1 cellular context compared by ENCODE assay signal in the genomic region with DNA sequence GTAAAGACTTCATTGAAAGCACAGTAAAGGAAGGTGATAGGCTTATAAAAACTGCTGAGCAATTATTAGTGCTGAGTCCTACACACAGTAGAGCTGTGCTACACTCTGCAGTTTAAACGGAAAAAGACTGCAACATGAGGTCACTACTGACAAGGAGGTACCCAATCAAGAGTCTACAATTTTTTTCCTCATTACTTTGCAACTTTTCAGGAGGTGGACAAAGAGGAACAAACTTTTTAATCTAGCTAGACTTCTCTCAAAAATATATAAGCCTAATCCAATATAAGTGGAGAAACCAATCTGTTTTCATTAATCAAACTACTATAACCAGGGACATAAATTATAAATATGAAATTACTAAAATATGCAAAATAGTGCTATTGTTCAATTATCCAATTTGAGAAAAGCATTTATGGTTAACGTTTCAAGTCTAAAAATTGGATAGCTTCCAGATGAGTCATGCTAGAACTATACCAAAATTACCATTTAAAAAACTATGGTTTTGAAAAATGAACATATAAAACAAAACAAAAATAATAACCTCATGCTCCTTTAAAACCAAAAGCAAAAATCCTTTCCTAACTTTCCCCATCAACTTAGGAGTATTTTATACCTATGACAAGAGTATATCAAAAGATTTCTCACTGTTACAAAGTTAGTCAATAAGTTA.
TF ChIP-seq lines count a peak whose summit lies in the region.

No MANE protein-coding gene starts in this region.

TF ChIP-seq in K562, 482 proteins besides CTCF, POLR2A, EP300 and RAD21 (continued from another document and continues in another):
- TF ChIP-seq JUN (IDR thresholded peaks at IDR 0.05; ENCODE audit: borderline replicate concordance, low read depth, low read length) (peak; percentile 40), JUN (CRISPR knock-in tag; IDR thresholded peaks at IDR 0.05; ENCODE audit: borderline replicate concordance) (no peak), JUND (IDR thresholded peaks at IDR 0.05; ENCODE audit: borderline replicate concordance, low read depth, low read length) (peak; percentile 83), JUND (tag; IDR thresholded peaks at IDR 0.05; ENCODE audit: borderline replicate concordance, low read depth, low read length) (peak; percentile 89), MAFG (tag; conservative IDR thresholded peaks at IDR 0.05) (peak; percentile 92), PPARD (CRISPR knock-in tag; IDR thresholded peaks at IDR 0.05) (no peak), FOXM1 (IDR thresholded peaks at IDR 0.05; ENCODE audit: low read depth) (peak; percentile 73), FOXM1 (CRISPR knock-in tag; IDR thresholded peaks at IDR 0.05; ENCODE audit: low read depth) (no peak), NFE2 (IDR thresholded peaks at IDR 0.05; ENCODE audit: low read depth) (peak; percentile 91), DNMT1 (IDR thresholded peaks at IDR 0.05) (no peak), ZNF830 (CRISPR knock-in tag; IDR thresholded peaks at IDR 0.05) (no peak), ZNF347 (CRISPR knock-in tag; IDR thresholded peaks at IDR 0.05; ENCODE audit: low read depth) (no peak), MAFF (IDR thresholded peaks at IDR 0.05; ENCODE audit: low read length) (peak; percentile 86), NRF1 (conservative IDR thresholded peaks at IDR 0.05 in 1 of 2, IDR thresholded peaks at IDR 0.05 in 1 of 2) (0 out of 4 replicates have a peak, but pooled peaks of 1 of the 2 experiments have one; percentile 21), SMARCB1 (IDR thresholded peaks at IDR 0.05; ENCODE audit: insufficient read length, low read depth) (peak; percentile 75), CBFA2T3 (IDR thresholded peaks at IDR 0.05) (0 out of 2 replicates have a peak, but pooled peaks have one; percentile 7), HLTF (IDR thresholded peaks at IDR 0.05) (0 out of 2 replicates have a peak, but pooled peaks have one; percentile 36), ZNF316 (IDR thresholded peaks at IDR 0.05) (peak; percentile 98), NCOA2 (IDR thresholded peaks at IDR 0.05; ENCODE audit: partially characterized antibody in 2 of 2) (peak in 1 of 2 experiments; percentile 12), CCNT2 (IDR thresholded peaks at IDR 0.05; ENCODE audit: borderline replicate concordance, extremely low read depth, insufficient read length, low read depth, low read length) (no peak), FOXK2 (conservative IDR thresholded peaks at IDR 0.05 in 1 of 2, IDR thresholded peaks at IDR 0.05 in 1 of 2; ENCODE audit: low read depth in 2 of 2) (peak in 1 of 2 experiments; percentile 50; a peak in 1 of 4 replicates), ARID1B (IDR thresholded peaks at IDR 0.05) (peak; percentile 72), ZNF384 (IDR thresholded peaks at IDR 0.05; ENCODE audit: low read depth, low read length) (peak; percentile 80), NFIC (IDR thresholded peaks at IDR 0.05) (peak; percentile 93), DPF2 (IDR thresholded peaks at IDR 0.05) (peak; percentile 81), MAFK (IDR thresholded peaks at IDR 0.05; ENCODE audit: low read length) (peak; percentile 89), CREB1 (IDR thresholded peaks at IDR 0.05) (peak; percentile 52; the same call in 1 of the 2 replicates), CREB1 (CRISPR knock-in tag; IDR thresholded peaks at IDR 0.05) (no peak), C11orf30 (IDR thresholded peaks at IDR 0.05; ENCODE audit: low read depth) (peak; percentile 95), ATF7 (IDR thresholded peaks at IDR 0.05) (peak; percentile 93), SIN3B (IDR thresholded peaks at IDR 0.05; ENCODE audit: low read depth) (no peak), MTA3 (IDR thresholded peaks at IDR 0.05; ENCODE audit: borderline replicate concordance) (peak; percentile 57), BACH1 (tag; IDR thresholded peaks at IDR 0.05) (peak; percentile 85), SMARCA4 (IDR thresholded peaks at IDR 0.05) (peak; percentile 65; the same call in 1 of the 2 replicates), CBX3 (IDR thresholded peaks at IDR 0.05; ENCODE audit: borderline replicate concordance in 1 of 2, low read length in 2 of 2) (peak in 1 of 2 experiments; percentile 59; a peak in 1 of 3 replicates), ZNF766 (CRISPR knock-in tag; conservative IDR thresholded peaks at IDR 0.05) (peak; percentile 53; the same call in 1 of the 2 replicates), KLF16 (IDR thresholded peaks at IDR 0.05) (no peak)
- TF ChIP-seq, protein P1, sequence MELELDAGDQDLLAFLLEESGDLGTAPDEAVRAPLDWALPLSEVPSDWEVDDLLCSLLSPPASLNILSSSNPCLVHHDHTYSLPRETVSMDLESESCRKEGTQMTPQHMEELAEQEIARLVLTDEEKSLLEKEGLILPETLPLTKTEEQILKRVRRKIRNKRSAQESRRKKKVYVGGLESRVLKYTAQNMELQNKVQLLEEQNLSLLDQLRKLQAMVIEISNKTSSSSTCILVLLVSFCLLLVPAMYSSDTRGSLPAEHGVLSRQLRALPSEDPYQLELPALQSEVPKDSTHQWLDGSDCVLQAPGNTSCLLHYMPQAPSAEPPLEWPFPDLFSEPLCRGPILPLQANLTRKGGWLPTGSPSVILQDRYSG (tag; conservative IDR thresholded peaks at IDR 0.05; ENCODE audit: low read depth), result 0 out of 2 replicates have a peak, but pooled peaks have one; percentile 43
- TF ChIP-seq, protein P2, sequence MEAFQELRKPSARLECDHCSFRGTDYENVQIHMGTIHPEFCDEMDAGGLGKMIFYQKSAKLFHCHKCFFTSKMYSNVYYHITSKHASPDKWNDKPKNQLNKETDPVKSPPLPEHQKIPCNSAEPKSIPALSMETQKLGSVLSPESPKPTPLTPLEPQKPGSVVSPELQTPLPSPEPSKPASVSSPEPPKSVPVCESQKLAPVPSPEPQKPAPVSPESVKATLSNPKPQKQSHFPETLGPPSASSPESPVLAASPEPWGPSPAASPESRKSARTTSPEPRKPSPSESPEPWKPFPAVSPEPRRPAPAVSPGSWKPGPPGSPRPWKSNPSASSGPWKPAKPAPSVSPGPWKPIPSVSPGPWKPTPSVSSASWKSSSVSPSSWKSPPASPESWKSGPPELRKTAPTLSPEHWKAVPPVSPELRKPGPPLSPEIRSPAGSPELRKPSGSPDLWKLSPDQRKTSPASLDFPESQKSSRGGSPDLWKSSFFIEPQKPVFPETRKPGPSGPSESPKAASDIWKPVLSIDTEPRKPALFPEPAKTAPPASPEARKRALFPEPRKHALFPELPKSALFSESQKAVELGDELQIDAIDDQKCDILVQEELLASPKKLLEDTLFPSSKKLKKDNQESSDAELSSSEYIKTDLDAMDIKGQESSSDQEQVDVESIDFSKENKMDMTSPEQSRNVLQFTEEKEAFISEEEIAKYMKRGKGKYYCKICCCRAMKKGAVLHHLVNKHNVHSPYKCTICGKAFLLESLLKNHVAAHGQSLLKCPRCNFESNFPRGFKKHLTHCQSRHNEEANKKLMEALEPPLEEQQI (IDR thresholded peaks at IDR 0.05), result 0 out of 2 replicates have a peak, but pooled peaks have one; percentile 42
- TF ChIP-seq, protein P3, sequence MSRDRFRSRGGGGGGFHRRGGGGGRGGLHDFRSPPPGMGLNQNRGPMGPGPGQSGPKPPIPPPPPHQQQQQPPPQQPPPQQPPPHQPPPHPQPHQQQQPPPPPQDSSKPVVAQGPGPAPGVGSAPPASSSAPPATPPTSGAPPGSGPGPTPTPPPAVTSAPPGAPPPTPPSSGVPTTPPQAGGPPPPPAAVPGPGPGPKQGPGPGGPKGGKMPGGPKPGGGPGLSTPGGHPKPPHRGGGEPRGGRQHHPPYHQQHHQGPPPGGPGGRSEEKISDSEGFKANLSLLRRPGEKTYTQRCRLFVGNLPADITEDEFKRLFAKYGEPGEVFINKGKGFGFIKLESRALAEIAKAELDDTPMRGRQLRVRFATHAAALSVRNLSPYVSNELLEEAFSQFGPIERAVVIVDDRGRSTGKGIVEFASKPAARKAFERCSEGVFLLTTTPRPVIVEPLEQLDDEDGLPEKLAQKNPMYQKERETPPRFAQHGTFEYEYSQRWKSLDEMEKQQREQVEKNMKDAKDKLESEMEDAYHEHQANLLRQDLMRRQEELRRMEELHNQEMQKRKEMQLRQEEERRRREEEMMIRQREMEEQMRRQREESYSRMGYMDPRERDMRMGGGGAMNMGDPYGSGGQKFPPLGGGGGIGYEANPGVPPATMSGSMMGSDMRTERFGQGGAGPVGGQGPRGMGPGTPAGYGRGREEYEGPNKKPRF (IDR thresholded peaks at IDR 0.05; ENCODE audit: low read depth, low read length), result no peak
- TF ChIP-seq, protein P4, sequence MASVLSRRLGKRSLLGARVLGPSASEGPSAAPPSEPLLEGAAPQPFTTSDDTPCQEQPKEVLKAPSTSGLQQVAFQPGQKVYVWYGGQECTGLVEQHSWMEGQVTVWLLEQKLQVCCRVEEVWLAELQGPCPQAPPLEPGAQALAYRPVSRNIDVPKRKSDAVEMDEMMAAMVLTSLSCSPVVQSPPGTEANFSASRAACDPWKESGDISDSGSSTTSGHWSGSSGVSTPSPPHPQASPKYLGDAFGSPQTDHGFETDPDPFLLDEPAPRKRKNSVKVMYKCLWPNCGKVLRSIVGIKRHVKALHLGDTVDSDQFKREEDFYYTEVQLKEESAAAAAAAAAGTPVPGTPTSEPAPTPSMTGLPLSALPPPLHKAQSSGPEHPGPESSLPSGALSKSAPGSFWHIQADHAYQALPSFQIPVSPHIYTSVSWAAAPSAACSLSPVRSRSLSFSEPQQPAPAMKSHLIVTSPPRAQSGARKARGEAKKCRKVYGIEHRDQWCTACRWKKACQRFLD (CRISPR knock-in tag; IDR thresholded peaks at IDR 0.05), result peak; percentile 17; the same call in 1 of the 2 replicates
- TF ChIP-seq, protein P5, sequence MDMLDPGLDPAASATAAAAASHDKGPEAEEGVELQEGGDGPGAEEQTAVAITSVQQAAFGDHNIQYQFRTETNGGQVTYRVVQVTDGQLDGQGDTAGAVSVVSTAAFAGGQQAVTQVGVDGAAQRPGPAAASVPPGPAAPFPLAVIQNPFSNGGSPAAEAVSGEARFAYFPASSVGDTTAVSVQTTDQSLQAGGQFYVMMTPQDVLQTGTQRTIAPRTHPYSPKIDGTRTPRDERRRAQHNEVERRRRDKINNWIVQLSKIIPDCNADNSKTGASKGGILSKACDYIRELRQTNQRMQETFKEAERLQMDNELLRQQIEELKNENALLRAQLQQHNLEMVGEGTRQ (CRISPR knock-in tag; IDR thresholded peaks at IDR 0.05), result no peak
- TF ChIP-seq, protein P6, sequence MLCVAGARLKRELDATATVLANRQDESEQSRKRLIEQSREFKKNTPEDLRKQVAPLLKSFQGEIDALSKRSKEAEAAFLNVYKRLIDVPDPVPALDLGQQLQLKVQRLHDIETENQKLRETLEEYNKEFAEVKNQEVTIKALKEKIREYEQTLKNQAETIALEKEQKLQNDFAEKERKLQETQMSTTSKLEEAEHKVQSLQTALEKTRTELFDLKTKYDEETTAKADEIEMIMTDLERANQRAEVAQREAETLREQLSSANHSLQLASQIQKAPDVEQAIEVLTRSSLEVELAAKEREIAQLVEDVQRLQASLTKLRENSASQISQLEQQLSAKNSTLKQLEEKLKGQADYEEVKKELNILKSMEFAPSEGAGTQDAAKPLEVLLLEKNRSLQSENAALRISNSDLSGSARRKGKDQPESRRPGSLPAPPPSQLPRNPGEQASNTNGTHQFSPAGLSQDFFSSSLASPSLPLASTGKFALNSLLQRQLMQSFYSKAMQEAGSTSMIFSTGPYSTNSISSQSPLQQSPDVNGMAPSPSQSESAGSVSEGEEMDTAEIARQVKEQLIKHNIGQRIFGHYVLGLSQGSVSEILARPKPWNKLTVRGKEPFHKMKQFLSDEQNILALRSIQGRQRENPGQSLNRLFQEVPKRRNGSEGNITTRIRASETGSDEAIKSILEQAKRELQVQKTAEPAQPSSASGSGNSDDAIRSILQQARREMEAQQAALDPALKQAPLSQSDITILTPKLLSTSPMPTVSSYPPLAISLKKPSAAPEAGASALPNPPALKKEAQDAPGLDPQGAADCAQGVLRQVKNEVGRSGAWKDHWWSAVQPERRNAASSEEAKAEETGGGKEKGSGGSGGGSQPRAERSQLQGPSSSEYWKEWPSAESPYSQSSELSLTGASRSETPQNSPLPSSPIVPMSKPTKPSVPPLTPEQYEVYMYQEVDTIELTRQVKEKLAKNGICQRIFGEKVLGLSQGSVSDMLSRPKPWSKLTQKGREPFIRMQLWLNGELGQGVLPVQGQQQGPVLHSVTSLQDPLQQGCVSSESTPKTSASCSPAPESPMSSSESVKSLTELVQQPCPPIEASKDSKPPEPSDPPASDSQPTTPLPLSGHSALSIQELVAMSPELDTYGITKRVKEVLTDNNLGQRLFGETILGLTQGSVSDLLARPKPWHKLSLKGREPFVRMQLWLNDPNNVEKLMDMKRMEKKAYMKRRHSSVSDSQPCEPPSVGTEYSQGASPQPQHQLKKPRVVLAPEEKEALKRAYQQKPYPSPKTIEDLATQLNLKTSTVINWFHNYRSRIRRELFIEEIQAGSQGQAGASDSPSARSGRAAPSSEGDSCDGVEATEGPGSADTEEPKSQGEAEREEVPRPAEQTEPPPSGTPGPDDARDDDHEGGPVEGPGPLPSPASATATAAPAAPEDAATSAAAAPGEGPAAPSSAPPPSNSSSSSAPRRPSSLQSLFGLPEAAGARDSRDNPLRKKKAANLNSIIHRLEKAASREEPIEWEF (CRISPR knock-in tag; IDR thresholded peaks at IDR 0.05), result peak; percentile 50; the same call in 1 of the 2 replicates
- TF ChIP-seq, protein P7, sequence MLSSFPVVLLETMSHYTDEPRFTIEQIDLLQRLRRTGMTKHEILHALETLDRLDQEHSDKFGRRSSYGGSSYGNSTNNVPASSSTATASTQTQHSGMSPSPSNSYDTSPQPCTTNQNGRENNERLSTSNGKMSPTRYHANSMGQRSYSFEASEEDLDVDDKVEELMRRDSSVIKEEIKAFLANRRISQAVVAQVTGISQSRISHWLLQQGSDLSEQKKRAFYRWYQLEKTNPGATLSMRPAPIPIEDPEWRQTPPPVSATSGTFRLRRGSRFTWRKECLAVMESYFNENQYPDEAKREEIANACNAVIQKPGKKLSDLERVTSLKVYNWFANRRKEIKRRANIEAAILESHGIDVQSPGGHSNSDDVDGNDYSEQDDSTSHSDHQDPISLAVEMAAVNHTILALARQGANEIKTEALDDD (IDR thresholded peaks at IDR 0.05), result peak; percentile 64
- TF ChIP-seq, protein P8, sequence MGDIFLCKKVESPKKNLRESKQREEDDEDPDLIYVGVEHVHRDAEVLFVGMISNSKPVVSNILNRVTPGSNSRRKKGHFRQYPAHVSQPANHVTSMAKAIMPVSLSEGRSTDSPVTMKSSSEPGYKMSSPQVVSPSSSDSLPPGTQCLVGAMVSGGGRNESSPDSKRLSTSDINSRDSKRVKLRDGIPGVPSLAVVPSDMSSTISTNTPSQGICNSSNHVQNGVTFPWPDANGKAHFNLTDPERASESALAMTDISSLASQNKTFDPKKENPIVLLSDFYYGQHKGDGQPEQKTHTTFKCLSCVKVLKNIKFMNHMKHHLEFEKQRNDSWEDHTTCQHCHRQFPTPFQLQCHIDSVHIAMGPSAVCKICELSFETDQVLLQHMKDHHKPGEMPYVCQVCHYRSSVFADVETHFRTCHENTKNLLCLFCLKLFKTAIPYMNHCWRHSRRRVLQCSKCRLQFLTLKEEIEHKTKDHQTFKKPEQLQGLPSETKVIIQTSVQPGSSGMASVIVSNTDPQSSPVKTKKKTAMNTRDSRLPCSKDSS (IDR thresholded peaks at IDR 0.05; ENCODE audit: low read depth, partially characterized antibody), result no peak
